In the genomic region with DNA sequence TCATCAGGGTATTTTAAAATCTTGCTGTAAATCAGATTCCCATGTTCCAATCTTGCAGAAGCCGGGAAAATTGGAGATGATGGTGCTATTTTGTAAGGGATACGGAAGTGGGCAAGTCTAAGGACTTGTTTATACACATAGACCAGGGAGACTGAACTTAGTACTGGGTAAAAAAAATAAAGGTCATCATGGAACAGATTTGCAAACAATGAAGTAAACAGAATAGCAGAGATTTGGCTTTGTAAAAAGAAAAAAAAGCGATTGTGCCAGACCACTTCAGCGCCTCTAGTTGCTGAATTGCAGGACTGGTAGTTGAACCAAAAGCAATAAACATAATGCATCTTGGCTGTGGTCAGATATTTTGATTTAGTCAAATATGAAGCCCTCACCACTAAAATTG, we compare ENCODE assay signal across 23 cellular contexts.
DNase-seq lines count a peak whose midpoint lies in the region; ATAC-seq, FAIRE-seq and TF ChIP-seq lines count a peak whose summit lies in the region.
"Had no signal": no experiment of that assay in that cellular context is flagged by ENCODE, and none has a peak within 500 bp of the region (broad histone marks: within the 10 kb centered on the region; RNA-seq: fewer than 3 reads in every experiment).

No MANE protein-coding gene starts in this region.

- H3K9me3 ChIP-seq in liver (ENCODE audit: control insufficient read depth in 4 of 4, low read length in 3 of 4) (no peaks in the 10 kb centered on the region), HepG2 (ENCODE audit: low read length) (no peaks in the 10 kb centered on the region), keratinocyte (ENCODE audit: control insufficient read depth, low read depth, low read length) (no peaks in the 10 kb centered on the region), MM.1S (replicated peaks; ENCODE audit: insufficient read depth, low read length) (no peaks in the 10 kb centered on the region), gastroesophageal sphincter (no peaks in the 10 kb centered on the region)
- H3K9me3 ChIP-seq: A549; BE2C; BLaER1 treated with 17β-estradiol and CSF1 and Interleukin-3, amounts not matched to agents 10 nM and 100 nM; HAP-1 had no signal

- no peaks in the 10 kb centered on the region for H3K9me2 ChIP-seq in MM.1S (replicated peaks; ENCODE audit: insufficient read depth, low read length)

- H3K9me1 ChIP-seq in keratinocyte (ENCODE audit: control insufficient read depth, extremely low read depth, insufficient read depth, low read length): no peaks in the 10 kb centered on the region

- H3K27ac ChIP-seq in liver (ENCODE audit: low read depth in 1 of 2, low read length in 2 of 2): no peak overlapping the region
- no peak overlapping the region for H3K27ac ChIP-seq in HepG2 (ENCODE audit: extremely low read length, insufficient read depth, low read length)
- peak overlapping the region; percentile 47 for H3K27ac ChIP-seq in epithelial cell of prostate
- H3K27ac ChIP-seq in keratinocyte (ENCODE audit: control insufficient read depth, insufficient read depth, low read length): peak overlapping the region; percentile 18
- H3K27ac ChIP-seq in MM.1S (ENCODE audit: low read length): no peak overlapping the region
- no peak overlapping the region for H3K27ac ChIP-seq in gastroesophageal sphincter
- H3K27ac ChIP-seq: A549; BLaER1 treated with 17β-estradiol and CSF1 and Interleukin-3, amounts not matched to agents 10 nM and 100 nM had no signal

- no peaks in the 10 kb centered on the region for H3F3A ChIP-seq in MM.1S (ENCODE audit: insufficient read depth, low read length)

- no peaks in the 10 kb centered on the region for H3K79me2 ChIP-seq in HepG2 (ENCODE audit: insufficient read depth, low read length)
- H3K79me2 ChIP-seq in keratinocyte (ENCODE audit: control insufficient read depth, insufficient read depth, low read length): peaks cover 57% of the 10 kb centered on the region
- H3K79me2 ChIP-seq in MM.1S (ENCODE audit: low read length): no peaks in the 10 kb centered on the region

- POLR2A ChIA-PET in HepG2 (lab: Yijun Ruan, JAX): no interaction called here

- TF ChIP-seq CTCF in liver (IDR thresholded peaks at IDR 0.05; ENCODE audit: low read depth, low read length, missing input control) (no peak), HepG2 (CRISPR knock-in tag; IDR thresholded peaks at IDR 0.05) (no peak), keratinocyte (optimal IDR thresholded peaks at IDR 0.05 in 1 of 3, IDR thresholded peaks at IDR 0.05 in 1 of 3, conservative IDR thresholded peaks at IDR 0.05 in 1 of 3; ENCODE audit: extremely low read depth in 1 of 3, insufficient read depth in 2 of 3, low read length in 3 of 3) (no peak), MM.1S (IDR thresholded peaks at IDR 0.05; ENCODE audit: low read length) (no peak), gastroesophageal sphincter (IDR thresholded peaks at IDR 0.05) (no peak)

- H4K20me1 ChIP-seq in HepG2 (ENCODE audit: insufficient read depth, low read length): no peaks in the 10 kb centered on the region
- H4K20me1 ChIP-seq in keratinocyte (ENCODE audit: control insufficient read depth, extremely low read depth, insufficient read depth, low read length): no peaks in the 10 kb centered on the region
- no peaks in the 10 kb centered on the region for H4K20me1 ChIP-seq in MM.1S (ENCODE audit: insufficient read depth, low read length)
- H4K20me1 ChIP-seq: BLaER1 treated with 17β-estradiol and CSF1 and Interleukin-3, amounts not matched to agents 10 nM and 100 nM had no signal

- 39% methylated on average over 4 of the region's 4 CpGs for WGBS in liver
- 35% methylated on average over 4 of the region's 4 CpGs for WGBS in HepG2 (ENCODE audit: low lambda C conversion rate)
- WGBS in gastroesophageal sphincter (ENCODE audit: low coverage in 1 of 2), 2 donors: 88 to 100% methylated on average over 3 to 4 of the region's 4 CpGs

- TF ChIP-seq RAD21 in liver (IDR thresholded peaks at IDR 0.05) (no peak), HepG2 (CRISPR knock-in tag; IDR thresholded peaks at IDR 0.05) (no peak)

- ATAC-seq in HepG2 (no peak), gastroesophageal sphincter (no peak)
- ATAC-seq: A549 had no signal

- H3K27me3 ChIP-seq in liver (ENCODE audit: control insufficient read depth in 4 of 4, insufficient read depth in 4 of 4, low read length in 3 of 4): no peaks in the 10 kb centered on the region
- H3K27me3 ChIP-seq in HepG2 (ENCODE audit: control insufficient read depth in 1 of 2, insufficient read depth in 2 of 2, low read length in 2 of 2): no peaks in the 10 kb centered on the region
- no peaks in the 10 kb centered on the region for H3K27me3 ChIP-seq in keratinocyte (ENCODE audit: control insufficient read depth, extremely low read depth, insufficient read depth, low read length)
- H3K27me3 ChIP-seq in MM.1S (replicated peaks; ENCODE audit: insufficient read depth, low read length): no peaks in the 10 kb centered on the region
- no peaks in the 10 kb centered on the region for H3K27me3 ChIP-seq in gastroesophageal sphincter
- H3K27me3 ChIP-seq: BE2C; BLaER1 treated with 17β-estradiol and CSF1 and Interleukin-3, amounts not matched to agents 10 nM and 100 nM had no signal

- CTCF ChIA-PET in HepG2 (lab: Yijun Ruan, JAX; ENCODE audit: low intra/inter-chr PET ratio, low total read pairs): no interaction called here

- H3K9ac ChIP-seq in liver (ENCODE audit: low read depth in 1 of 2, low read length in 2 of 2) (no peak overlapping the region), HepG2 (ENCODE audit: insufficient read depth, low read depth, low read length) (no peak overlapping the region), keratinocyte (ENCODE audit: control insufficient read depth, extremely low read depth, insufficient read depth, low read length) (no peak overlapping the region), MM.1S (ENCODE audit: low read length) (no peak overlapping the region)
- H3K9ac ChIP-seq: BLaER1 treated with 17β-estradiol and CSF1 and Interleukin-3, amounts not matched to agents 10 nM and 100 nM had no signal

- H3K4me3 ChIP-seq in liver (ENCODE audit: low read depth in 1 of 3, low read length in 3 of 3) (no peak overlapping the region), HepG2 (replicated peaks in 1 of 3; ENCODE audit: insufficient read depth in 1 of 3, low read depth in 2 of 3, low read length in 3 of 3) (no peak overlapping the region), keratinocyte (ENCODE audit: control insufficient read depth in 2 of 3, extremely low read depth in 1 of 3, insufficient read depth in 2 of 3, low read depth in 1 of 3, low read length in 3 of 3) (no peak overlapping the region), MM.1S (ENCODE audit: low read length) (no peak overlapping the region), gastroesophageal sphincter (no peak overlapping the region)
- H3K4me3 ChIP-seq: A549; BLaER1 treated with 17β-estradiol and CSF1 and Interleukin-3, amounts not matched to agents 10 nM and 100 nM; HAP-1 had no signal

- dilution Hi-C loops in keratinocyte (cut with MboI; ENCODE audit: extremely low pct_ligation_motif_present, low sequenced_read_pairs): no loop called here

- H2AFZ ChIP-seq in HepG2 (ENCODE audit: low read length) (no peak overlapping the region), keratinocyte (ENCODE audit: control insufficient read depth, low read length) (no peak overlapping the region), MM.1S (ENCODE audit: low read length) (no peak overlapping the region)

- H3K4me1 ChIP-seq in liver (ENCODE audit: control insufficient read depth in 4 of 4, insufficient read depth in 4 of 4, low read length in 3 of 4) (peaks cover 0 to 2% (median 0%) of the 10 kb centered on the region in 4 donors), HepG2 (ENCODE audit: insufficient read depth, low read length) (no peaks in the 10 kb centered on the region), keratinocyte (ENCODE audit: control insufficient read depth, extremely low read depth, insufficient read depth, low read length) (peaks cover 43% of the 10 kb centered on the region), MM.1S (ENCODE audit: low read length) (no peaks in the 10 kb centered on the region), gastroesophageal sphincter (no peaks in the 10 kb centered on the region)
- H3K4me1 ChIP-seq: A549; BE2C; BLaER1 treated with 17β-estradiol and CSF1 and Interleukin-3, amounts not matched to agents 10 nM and 100 nM; HAP-1 had no signal

- intact Hi-C loops in HepG2 (cut with micrococcal nuclease; ENCODE audit: unreplicated experiment): no loop called here

- FAIRE-seq in HepG2 (lab: Jason Lieb, UNC) (no peak), keratinocyte (lab: Jason Lieb, UNC) (peak; percentile 13)
- FAIRE-seq: A549, GM12891, H54 had no signal

- BruUV-seq in HepG2 (replicated peaks; lab: Mats Ljungman, UMichigan): no TSS peak

- H3K4me2 ChIP-seq in HepG2 (ENCODE audit: low read depth, low read length) (no peak overlapping the region), keratinocyte (ENCODE audit: control insufficient read depth, extremely low read depth, insufficient read depth, low read depth, low read length) (peak overlapping the region; percentile 40), MM.1S (ENCODE audit: low read depth, low read length) (no peak overlapping the region)
- H3K4me2 ChIP-seq: A549; BLaER1 treated with 17β-estradiol and CSF1 and Interleukin-3, amounts not matched to agents 10 nM and 100 nM had no signal

- TF ChIP-seq POLR2A in HepG2 (IDR thresholded peaks at IDR 0.05; ENCODE audit: insufficient read depth in 1 of 2, low read depth in 2 of 2, low read length in 2 of 2) (no peak), gastroesophageal sphincter (IDR thresholded peaks at IDR 0.05) (no peak)

- no peak for TF ChIP-seq EP300 in HepG2 (IDR thresholded peaks at IDR 0.05; ENCODE audit: low read depth in 2 of 2, low read length in 2 of 2)
- no peak for TF ChIP-seq EP300 in HepG2 (CRISPR knock-in tag; IDR thresholded peaks at IDR 0.05; ENCODE audit: borderline replicate concordance)
- no peak for TF ChIP-seq EP300 in gastroesophageal sphincter (IDR thresholded peaks at IDR 0.05)

- in situ Hi-C loops in HepG2 (cut with HindIII; ENCODE audit: extremely low pct_ligation_motif_present, low pct_unique_long_range_greater_than_20kb): no loop called here

- DNase-seq in HepG2 (ENCODE audit: low spot score): no peak
- no peak for DNase-seq in epithelial cell of prostate (ENCODE audit: low read depth, low spot score)
- no peak for DNase-seq in keratinocyte (ENCODE audit: low read depth, low spot score)
- DNase-seq in NCI-H345 treated with DMSO at 0.1 percent for 48 hours (lab: John Stamatoyannopoulos, UW; ENCODE audit: unreplicated experiment): no peak
- DNase-seq in MM.1S: no peak
- DNase-seq: 8988T; ACHN; AML-193; BE2C; CD4-positive, alpha-beta T cell; CD8-positive, alpha-beta memory T cell; DMS53; DMS79 treated with DMSO at 0.1 percent for 48 hours; GF-D8; GOT3; HFFc6 had no signal

- H3K36me3 ChIP-seq in liver (ENCODE audit: control insufficient read depth in 4 of 4, insufficient read depth in 3 of 4, low read depth in 1 of 4, low read length in 3 of 4): no peaks in the 10 kb centered on the region
- no peaks in the 10 kb centered on the region for H3K36me3 ChIP-seq in HepG2 (replicated peaks in 1 of 2; ENCODE audit: control insufficient read depth in 1 of 2, insufficient read depth in 2 of 2, low read length in 2 of 2)
- H3K36me3 ChIP-seq in keratinocyte (ENCODE audit: control insufficient read depth in 2 of 2, extremely low read depth in 1 of 2, insufficient read depth in 2 of 2, low read length in 2 of 2): peaks cover 9 to 35% of the 10 kb centered on the region in 2 experiments
- no peaks in the 10 kb centered on the region for H3K36me3 ChIP-seq in MM.1S (replicated peaks; ENCODE audit: insufficient read depth, low read length)
- no peaks in the 10 kb centered on the region for H3K36me3 ChIP-seq in gastroesophageal sphincter
- H3K36me3 ChIP-seq: BE2C; BLaER1 treated with 17β-estradiol and CSF1 and Interleukin-3, amounts not matched to agents 10 nM and 100 nM; HAP-1 had no signal

Comparison
In these comparisons a context has a peak if more than half of its experiments do, and no peak if none do; other contexts are left out.
1. H3K27ac ChIP-seq: peak in epithelial cell of prostate (single experiment) and keratinocyte (single experiment); none in liver (0 of 2), HepG2 (single experiment), MM.1S (single experiment) and gastroesophageal sphincter (0 of 4).